13 cellular contexts compared by ENCODE assay signal in genomic region chr19:1601613-1602064, GRCh38. TPM values are rescaled to one million over a fixed set of nuclear protein-coding genes. Genes with fewer than 3 reads are reported as not detected.
DNase-seq lines count a peak whose midpoint lies in the region; ATAC-seq and TF ChIP-seq lines count a peak whose summit lies in the region.
"Had no signal": no experiment of that assay in that cellular context is flagged by ENCODE, and none has a peak within 500 bp of the region (broad histone marks: within the 10 kb centered on the region; RNA-seq: fewer than 3 reads in every experiment).

No MANE protein-coding gene starts in this region.

- H3K9ac ChIP-seq in mesendoderm (ENCODE audit: low read length), result no peak overlapping the region

- H3K27ac ChIP-seq in HEK293 (ENCODE audit: extremely low read depth, low read depth, low read length) (no peak overlapping the region), mesendoderm (ENCODE audit: low read depth, low read length) (no peak overlapping the region)
- H3K27ac ChIP-seq: gastroesophageal sphincter, thyroid gland had no signal

- H3K4ac ChIP-seq in mesendoderm (ENCODE audit: low read depth, low read length), result no peak overlapping the region

- no peak overlapping the region for H3K4me2 ChIP-seq in mesendoderm (ENCODE audit: low read length)

- WGBS in mesendoderm (ENCODE audit: extremely low coverage, insufficient coverage, low lambda C conversion rate), result no CpG with 5 or more reads among the region's 14 CpGs

- H3K4me3 ChIP-seq in HEK293 (ENCODE audit: low read depth, low read length) (no peak overlapping the region), mesendoderm (ENCODE audit: low read length) (no peak overlapping the region)
- H3K4me3 ChIP-seq: gastroesophageal sphincter, thyroid gland had no signal

- CTCF ChIA-PET in activated CD4-positive, alpha-beta memory T cell treated with anti-CD3 and anti-CD28 coated beads for 36 hours (lab: Charles Lee), result interaction anchor here (1.4 to 1.5 kb wide), 2 partner anchors 11 to 71 kb away, joined by 3 to 4 read pairs; no protein-coding TSS in a partner anchor
- CTCF ChIA-PET in activated CD4-positive, alpha-beta memory T cell treated with anti-CD3 and anti-CD28 coated beads, Interleukin-2, amount 10 ng/mL, durations not matched to agents 7 days and 5 days (lab: Charles Lee), result interaction anchor here (1.2 kb wide), 1 partner anchor 9 kb away, joined by 3 read pairs; the partner anchor contains the start of gene MBD3
- CTCF ChIA-PET in HEK293 (lab: Yijun Ruan, JAX), result interaction anchor here (0.6 to 0.8 kb wide), 3 partner anchors 194 to 277 kb away, joined by 3 read pairs; no protein-coding TSS in a partner anchor

- H2BK5ac ChIP-seq in mesendoderm (ENCODE audit: low read length), result no peak overlapping the region

- no peak overlapping the region for H3K4me3 Mint-ChIP-seq in activated CD4-positive, alpha-beta memory T cell treated with anti-CD3 and anti-CD28 coated beads for 36 hours
- no peak overlapping the region for H3K4me3 Mint-ChIP-seq in activated CD4-positive, alpha-beta memory T cell treated with anti-CD3 and anti-CD28 coated beads, Interleukin-2, amount 10 ng/mL, durations not matched to agents 7 days and 5 days
- no peak overlapping the region for H3K4me3 Mint-ChIP-seq in activated naive CD8-positive, alpha-beta T cell treated with anti-CD3 and anti-CD28 coated beads, Interleukin-2, amount 50 U/mL, for 24 hours

- POLR2A ChIA-PET in activated CD4-positive, alpha-beta memory T cell treated with anti-CD3 and anti-CD28 coated beads for 36 hours (lab: Charles Lee), result interaction anchor here (0.9 to 1.0 kb wide), 2 partner anchors 8 to 11 kb away, joined by 4 to 6 read pairs; no protein-coding TSS in a partner anchor
- POLR2A ChIA-PET in activated CD4-positive, alpha-beta memory T cell treated with anti-CD3 and anti-CD28 coated beads, Interleukin-2, amount 10 ng/mL, durations not matched to agents 7 days and 5 days (lab: Charles Lee), result interaction anchor here (5.9 kb wide), 1 partner anchor 8 kb away, joined by 60 read pairs; the partner anchor contains the start of gene MBD3
- POLR2A ChIA-PET in HEK293 (lab: Yijun Ruan, JAX), result interaction anchor here (0.7 to 2.3 kb wide), 2 partner anchors 9 to 31 kb away, joined by 6 read pairs; partner anchors contain the start of gene MBD3

- H3K79me2 ChIP-seq in mesendoderm (ENCODE audit: control insufficient read depth, insufficient read depth, low read length), result peaks cover 28% of the 10 kb centered on the region

- no peaks in the 10 kb centered on the region for H3K27me3 ChIP-seq in mesendoderm (ENCODE audit: insufficient read depth, low read length, poor library complexity)
- H3K27me3 ChIP-seq: gastroesophageal sphincter, thyroid gland had no signal

- H3K36me3 Mint-ChIP-seq in activated CD4-positive, alpha-beta memory T cell treated with anti-CD3 and anti-CD28 coated beads for 36 hours, result peaks cover 21% of the 10 kb centered on the region
- H3K36me3 Mint-ChIP-seq in activated CD4-positive, alpha-beta memory T cell treated with anti-CD3 and anti-CD28 coated beads, Interleukin-2, amount 10 ng/mL, durations not matched to agents 7 days and 5 days (ENCODE audit: low read depth), result peaks cover 28% of the 10 kb centered on the region
- H3K36me3 Mint-ChIP-seq in activated naive CD8-positive, alpha-beta T cell treated with anti-CD3 and anti-CD28 coated beads, Interleukin-2, amount 50 U/mL, for 24 hours (ENCODE audit: low read depth), result peaks cover 23% of the 10 kb centered on the region

- no peaks in the 10 kb centered on the region for H3K9me3 ChIP-seq in HEK293 (ENCODE audit: control insufficient read depth, insufficient read depth, low read depth, low read length)
- H3K9me3 ChIP-seq: gastroesophageal sphincter, thyroid gland had no signal

- H3K4me1 Mint-ChIP-seq in activated CD4-positive, alpha-beta memory T cell treated with anti-CD3 and anti-CD28 coated beads for 36 hours (ENCODE audit: low read depth), result peaks cover 24% of the 10 kb centered on the region
- H3K4me1 Mint-ChIP-seq in activated CD4-positive, alpha-beta memory T cell treated with anti-CD3 and anti-CD28 coated beads, Interleukin-2, amount 10 ng/mL, durations not matched to agents 7 days and 5 days, result peaks cover 36% of the 10 kb centered on the region
- peaks cover 38% of the 10 kb centered on the region for H3K4me1 Mint-ChIP-seq in activated naive CD8-positive, alpha-beta T cell treated with anti-CD3 and anti-CD28 coated beads, Interleukin-2, amount 50 U/mL, for 24 hours

- H3K18ac ChIP-seq in mesendoderm (ENCODE audit: low read length), result no peak overlapping the region

- H4K5ac ChIP-seq in mesendoderm (ENCODE audit: low read length), result no peak overlapping the region

- DNase-seq in activated CD4-positive, alpha-beta memory T cell treated with anti-CD3 and anti-CD28 coated beads for 36 hours, result no peak
- no peak for DNase-seq in activated CD4-positive, alpha-beta memory T cell treated with anti-CD3 and anti-CD28 coated beads, Interleukin-2, amount 10 ng/mL, durations not matched to agents 7 days and 5 days
- DNase-seq in activated naive CD8-positive, alpha-beta T cell treated with anti-CD3 and anti-CD28 coated beads, Interleukin-2, amount 50 U/mL, for 24 hours, result no peak
- DNase-seq in mesendoderm, result peak; percentile 29
- no peak for DNase-seq in stimulated activated CD4-positive, alpha-beta T cell treated with anti-CD3 and anti-CD28 coated beads, Interleukin-4, amount 100 ng/mL, for 4 hours
- DNase-seq in retina, result no peak
- DNase-seq: activated T-cell treated with anti-CD3 and anti-CD28 coated beads, Interleukin-2, amount 50 U/mL, for 1 hour; NCI-H187; posterior cingulate gyrus; thyroid gland had no signal

- no peak for TF ChIP-seq CTCF in HEK293 (tag by site-specific recombination; IDR thresholded peaks at IDR 0.05)

- ATAC-seq in activated naive CD8-positive, alpha-beta T cell treated with anti-CD3 and anti-CD28 coated beads, Interleukin-2, amount 50 U/mL, for 24 hours, result no peak
- no peak for ATAC-seq in HG02870 (IDR thresholded peaks at IDR 0.05; ENCODE audit: unreplicated experiment)
- ATAC-seq: gastroesophageal sphincter had no signal

- no peaks in the 10 kb centered on the region for H3K27me3 Mint-ChIP-seq in activated CD4-positive, alpha-beta memory T cell treated with anti-CD3 and anti-CD28 coated beads for 36 hours
- no peaks in the 10 kb centered on the region for H3K27me3 Mint-ChIP-seq in activated CD4-positive, alpha-beta memory T cell treated with anti-CD3 and anti-CD28 coated beads, Interleukin-2, amount 10 ng/mL, durations not matched to agents 7 days and 5 days
- H3K27me3 Mint-ChIP-seq in activated naive CD8-positive, alpha-beta T cell treated with anti-CD3 and anti-CD28 coated beads, Interleukin-2, amount 50 U/mL, for 24 hours, result no peaks in the 10 kb centered on the region

- H3K9me3 Mint-ChIP-seq in activated CD4-positive, alpha-beta memory T cell treated with anti-CD3 and anti-CD28 coated beads for 36 hours, result no peaks in the 10 kb centered on the region
- no peaks in the 10 kb centered on the region for H3K9me3 Mint-ChIP-seq in activated CD4-positive, alpha-beta memory T cell treated with anti-CD3 and anti-CD28 coated beads, Interleukin-2, amount 10 ng/mL, durations not matched to agents 7 days and 5 days
- no peaks in the 10 kb centered on the region for H3K9me3 Mint-ChIP-seq in activated naive CD8-positive, alpha-beta T cell treated with anti-CD3 and anti-CD28 coated beads, Interleukin-2, amount 50 U/mL, for 24 hours

- no peak overlapping the region for H2BK15ac ChIP-seq in mesendoderm (replicated peaks; ENCODE audit: low read depth)

- H3K36me3 ChIP-seq in HEK293 (ENCODE audit: control insufficient read depth in 2 of 2, insufficient read depth in 1 of 2, low read length in 2 of 2) (peaks cover 13 to 51% of the 10 kb centered on the region in 2 experiments; a peak in 2 of 3 replicates), mesendoderm (ENCODE audit: control insufficient read depth, insufficient read depth, low read length) (peaks cover 8% of the 10 kb centered on the region)

- peak overlapping the region; percentile 28 for H3K27ac Mint-ChIP-seq in activated CD4-positive, alpha-beta memory T cell treated with anti-CD3 and anti-CD28 coated beads for 36 hours
- no peak overlapping the region for H3K27ac Mint-ChIP-seq in activated CD4-positive, alpha-beta memory T cell treated with anti-CD3 and anti-CD28 coated beads, Interleukin-2, amount 10 ng/mL, durations not matched to agents 7 days and 5 days
- H3K27ac Mint-ChIP-seq in activated naive CD8-positive, alpha-beta T cell treated with anti-CD3 and anti-CD28 coated beads, Interleukin-2, amount 50 U/mL, for 24 hours, result peak overlapping the region; percentile 56

- no peak overlapping the region for H4K8ac ChIP-seq in mesendoderm (ENCODE audit: low read depth, low read length)

- no peak overlapping the region for H2BK120ac ChIP-seq in mesendoderm (ENCODE audit: low read depth, low read length)

- peaks cover 13% of the 10 kb centered on the region for H3K79me1 ChIP-seq in mesendoderm (ENCODE audit: low read length)

- no peak overlapping the region for H3K23ac ChIP-seq in mesendoderm (ENCODE audit: low read length)

- no peaks in the 10 kb centered on the region for H3K4me1 ChIP-seq in HEK293 (ENCODE audit: control insufficient read depth, insufficient read depth, low read length)
- H3K4me1 ChIP-seq in mesendoderm (ENCODE audit: control insufficient read depth, low read depth, low read length), result no peaks in the 10 kb centered on the region

- no peak overlapping the region for H2AK5ac ChIP-seq in mesendoderm (ENCODE audit: low read length)

- intact Hi-C loops in activated CD4-positive, alpha-beta memory T cell treated with anti-CD3 and anti-CD28 coated beads for 36 hours (cut with micrococcal nuclease), result loop anchor here (10.0 kb wide), 1 partner anchor 493 kb away; the partner anchor contains the start of genes IZUMO4 and MOB3A

- no peak overlapping the region for H3K56ac ChIP-seq in mesendoderm (ENCODE audit: low read length)

RNA-seq across cellular contexts. Expression of gene UQCR11, which starts 3.6 kb away (rescaled TPM):
- 100 to 1,000 TPM; 266 to 277 TPM for total RNA-seq in activated CD4-positive, alpha-beta memory T cell treated with anti-CD3 and anti-CD28 coated beads for 36 hours
- 100 to 1,000 TPM; 177 to 191 TPM for total RNA-seq in activated CD4-positive, alpha-beta memory T cell treated with anti-CD3 and anti-CD28 coated beads, Interleukin-2, amount 10 ng/mL, durations not matched to agents 7 days and 5 days
- 102 TPM for polyA plus RNA-seq in mesendoderm (2013, experiment 1 of 2)
- polyA plus RNA-seq in mesendoderm (2013, experiment 2 of 2), result 103 TPM

RNA-seq across cellular contexts. Expression of gene MBD3, which starts 9.0 kb away (rescaled TPM):
- 10 to 100 TPM; 67.7 to 71.4 TPM for total RNA-seq in activated CD4-positive, alpha-beta memory T cell treated with anti-CD3 and anti-CD28 coated beads for 36 hours
- total RNA-seq in activated CD4-positive, alpha-beta memory T cell treated with anti-CD3 and anti-CD28 coated beads, Interleukin-2, amount 10 ng/mL, durations not matched to agents 7 days and 5 days, result 10 to 100 TPM; 63.6 to 66.8 TPM
- polyA plus RNA-seq in mesendoderm (2013, experiment 1 of 2), result 64.6 TPM
- 63.6 TPM for polyA plus RNA-seq in mesendoderm (2013, experiment 2 of 2)

RNA-seq across cellular contexts. Expression of gene MEX3D, which starts 33.5 kb away (rescaled TPM):
- 1 to 10 TPM; 6.0 to 6.1 TPM for total RNA-seq in activated CD4-positive, alpha-beta memory T cell treated with anti-CD3 and anti-CD28 coated beads for 36 hours
- 1 to 10 TPM; 7.6 to 8.4 TPM for total RNA-seq in activated CD4-positive, alpha-beta memory T cell treated with anti-CD3 and anti-CD28 coated beads, Interleukin-2, amount 10 ng/mL, durations not matched to agents 7 days and 5 days
- 42.3 TPM for polyA plus RNA-seq in mesendoderm (2013, experiment 1 of 2)
- polyA plus RNA-seq in mesendoderm (2013, experiment 2 of 2), result 50.4 TPM

RNA-seq across cellular contexts. Expression of gene TCF3, which starts 50.8 kb away (rescaled TPM):
- total RNA-seq in activated CD4-positive, alpha-beta memory T cell treated with anti-CD3 and anti-CD28 coated beads for 36 hours, result 10 to 100 TPM; 88.9 to 95.5 TPM
- total RNA-seq in activated CD4-positive, alpha-beta memory T cell treated with anti-CD3 and anti-CD28 coated beads, Interleukin-2, amount 10 ng/mL, durations not matched to agents 7 days and 5 days, result 10 to 100 TPM; 67.3 to 71.2 TPM
- 221 TPM for polyA plus RNA-seq in mesendoderm (2013, experiment 1 of 2)
- polyA plus RNA-seq in mesendoderm (2013, experiment 2 of 2), result 219 TPM
